18 cellular contexts compared by ENCODE assay signal in genomic region chr20:20037960-20038359, GRCh38. TPM values are rescaled to one million over a fixed set of nuclear protein-coding genes. Genes with fewer than 3 reads are reported as not detected.
DNase-seq lines count a peak whose midpoint lies in the region; ATAC-seq and TF ChIP-seq lines count a peak whose summit lies in the region.
"Had no signal": no experiment of that assay in that cellular context is flagged by ENCODE, and none has a peak within 500 bp of the region (broad histone marks: within the 10 kb centered on the region; RNA-seq: fewer than 3 reads in every experiment).

No MANE protein-coding gene starts in this region.

- H4K5ac ChIP-seq in IMR-90 (ENCODE audit: low read depth, low read length) = no peak overlapping the region

- H2BK20ac ChIP-seq in IMR-90 (ENCODE audit: low read depth, low read length) = 0 out of 2 replicates have a peak overlapping the region, but pooled peaks have one; percentile 60

- no CpG with 5 or more reads among the region's 5 CpGs for WGBS in IMR-90 (ENCODE audit: extremely low coverage in 2 of 2, insufficient read length in 1 of 2), 2 experiments
- 29 to 73% methylated on average over 1 to 5 of the region's 5 CpGs for WGBS in endodermal cell (ENCODE audit: insufficient coverage in 1 of 2, insufficient read length in 1 of 2), 2 experiments

- no peak overlapping the region for H3K14ac ChIP-seq in IMR-90 (replicated peaks; ENCODE audit: low read depth, low read length)

- H3K9me3 ChIP-seq in IMR-90 (ENCODE audit: control insufficient read depth, insufficient read depth, low read length) (no peaks in the 10 kb centered on the region), endodermal cell (ENCODE audit: control insufficient read depth, low read length) (no peaks in the 10 kb centered on the region)
- H3K9me3 ChIP-seq: BLaER1 treated with 17β-estradiol and CSF1 and Interleukin-3, amounts not matched to agents 10 nM and 100 nM; ovary; thoracic aorta had no signal

- TF ChIP-seq CTCF in IMR-90 (conservative IDR thresholded peaks at IDR 0.05; ENCODE audit: low read depth, low read length) (no peak), endodermal cell (conservative IDR thresholded peaks at IDR 0.05) (no peak), mesothelial cell of epicardium (IDR thresholded peaks at IDR 0.05; ENCODE audit: unreplicated experiment) (no peak)

- no peak overlapping the region for H3K9ac ChIP-seq in IMR-90 (ENCODE audit: low read depth, low read length)
- no peak overlapping the region for H3K9ac ChIP-seq in endodermal cell (ENCODE audit: extremely low read depth, low read length, poor library complexity, severe bottlenecking)
- H3K9ac ChIP-seq: BLaER1 treated with 17β-estradiol and CSF1 and Interleukin-3, amounts not matched to agents 10 nM and 100 nM had no signal

- 0 out of 3 replicates have a peak overlapping the region, but pooled peaks have one; percentile 3 for H2BK15ac ChIP-seq in IMR-90 (ENCODE audit: low read depth, low read length)

- no peak overlapping the region for H2AK9ac ChIP-seq in IMR-90 (replicated peaks; ENCODE audit: low read depth, low read length, poor library complexity)

- DNase-seq in AG20443 (ENCODE audit: low spot score) = peak; percentile 35
- DNase-seq in IMR-90 = peak; percentile 79
- no peak for DNase-seq in endodermal cell
- no peak for DNase-seq in mesothelial cell of epicardium (ENCODE audit: low spot score in 2 of 2, unreplicated experiment in 2 of 2)
- DNase-seq in stimulated activated naive CD8-positive, alpha-beta T cell treated with anti-CD3 and anti-CD28 coated beads, Interleukin-15, amount 100 ng/mL, for 72 hours = no peak
- DNase-seq in H7 = no peak
- DNase-seq in NK-92 treated with Interleukin-12 subunit alpha and Interleukin-12 subunit beta, amount 100 ng/mL, for 24 hours (lab: John Stamatoyannopoulos, UW) = no peak
- DNase-seq: activated CD4-positive, CD25-positive, alpha-beta regulatory T cell treated with anti-CD3 and anti-CD28 coated beads, Interleukin-2, amount 50 U/mL, for 72 hours; activated naive CD4-positive, alpha-beta T cell treated with anti-CD3 and anti-CD28 coated beads for 36 hours; DMS79 treated with DMSO at 0.1 percent for 48 hours; midbrain; NCI-H1436; ovary; T-cell had no signal

- H3K79me1 ChIP-seq in IMR-90 (ENCODE audit: low read depth in 1 of 2, low read length in 2 of 2) = peaks cover 16 to 17% of the 10 kb centered on the region in 2 experiments

- in situ Hi-C loops in IMR-90 (cut with MboI; ENCODE audit: low sequenced_read_pairs) = loop anchor here (25.0 kb wide), 1 partner anchor 1501 kb away; no protein-coding TSS in a partner anchor

- H3K27ac ChIP-seq in IMR-90 (ENCODE audit: insufficient read depth, low read length) (peak overlapping the region; percentile 58; the same call in 1 of the 2 replicates), endodermal cell (ENCODE audit: low read depth, low read length) (no peak overlapping the region)
- H3K27ac ChIP-seq: BLaER1 treated with 17β-estradiol and CSF1 and Interleukin-3, amounts not matched to agents 10 nM and 100 nM; epithelial cell of prostate; ovary; thoracic aorta had no signal

- H2BK120ac ChIP-seq in IMR-90 (ENCODE audit: low read depth, low read length) = peak overlapping the region; percentile 49

- no peaks in the 10 kb centered on the region for H3K27me3 ChIP-seq in IMR-90 (ENCODE audit: control insufficient read depth, insufficient read depth, low read length)
- no peaks in the 10 kb centered on the region for H3K27me3 ChIP-seq in endodermal cell (ENCODE audit: control insufficient read depth, insufficient read depth, low read length, poor library complexity, severe bottlenecking)
- no peaks in the 10 kb centered on the region for H3K27me3 ChIP-seq in H7 (ENCODE audit: control insufficient read depth, insufficient read depth, low read length)
- H3K27me3 ChIP-seq: BLaER1 treated with 17β-estradiol and CSF1 and Interleukin-3, amounts not matched to agents 10 nM and 100 nM; ovary had no signal

- H3K36me3 ChIP-seq in IMR-90 (ENCODE audit: control insufficient read depth, insufficient read depth, low read length) (peaks cover 50% of the 10 kb centered on the region), endodermal cell (ENCODE audit: control insufficient read depth, insufficient read depth, low read length) (peaks cover 92% of the 10 kb centered on the region), H7 (replicated peaks; ENCODE audit: control insufficient read depth, insufficient read depth, low read length) (peaks cover 31% of the 10 kb centered on the region)
- H3K36me3 ChIP-seq: ovary had no signal

- no peak overlapping the region for H3K4me3 ChIP-seq in IMR-90 (ENCODE audit: insufficient read depth, low read depth, low read length)
- no peak overlapping the region for H3K4me3 ChIP-seq in endodermal cell (ENCODE audit: low read length)
- H3K4me3 ChIP-seq in H7 (ENCODE audit: insufficient read depth, low read depth, low read length) = no peak overlapping the region
- H3K4me3 ChIP-seq: BLaER1 treated with 17β-estradiol and CSF1 and Interleukin-3, amounts not matched to agents 10 nM and 100 nM; ovary; thoracic aorta had no signal

- TF ChIP-seq POLR2A in IMR-90 (IDR thresholded peaks at IDR 0.05; ENCODE audit: low read depth, low read length) = no peak

- H4K91ac ChIP-seq in IMR-90 (ENCODE audit: insufficient read depth, low read depth, low read length) = peak overlapping the region; percentile 37; the same call in 1 of the 2 replicates

- peak overlapping the region; percentile 72 for H3K27ac Mint-ChIP-seq in endodermal cell
- H3K27ac Mint-ChIP-seq in mesothelial cell of epicardium = peak overlapping the region; percentile 74
- H3K27ac Mint-ChIP-seq in stimulated activated naive CD8-positive, alpha-beta T cell treated with anti-CD3 and anti-CD28 coated beads, Interleukin-15, amount 100 ng/mL, for 72 hours = no peak overlapping the region

- ATAC-seq in IMR-90 (ENCODE audit: low read depth) (peak; percentile 67), HG03469 (IDR thresholded peaks at IDR 0.05; ENCODE audit: unreplicated experiment) (no peak)
- ATAC-seq in stimulated activated naive CD8-positive, alpha-beta T cell treated with anti-CD3 and anti-CD28 coated beads, Interleukin-15, amount 100 ng/mL, for 72 hours = no peak
- ATAC-seq: T-cell had no signal

- POLR2A ChIA-PET in IMR-90 (lab: Charles Lee; ENCODE audit: unreplicated experiment) = interaction anchor here (0.5 to 0.6 kb wide), 2 partner anchors 91 to 413 kb away, joined by 4 to 6 read pairs; no protein-coding TSS in a partner anchor

- H3K18ac ChIP-seq in IMR-90 (ENCODE audit: low read depth, low read length) = peak overlapping the region; percentile 29; the same call in 1 of the 2 replicates

- CTCF ChIA-PET in IMR-90 (lab: Yijun Ruan, JAX) = interaction anchor here (0.5 to 0.6 kb wide), 3 partner anchors 261 to 1361 kb away, joined by 3 to 6 read pairs (median 4); no protein-coding TSS in a partner anchor

- H3K4me1 ChIP-seq in IMR-90 (ENCODE audit: control insufficient read depth, insufficient read depth, low read length) (peaks cover 15% of the 10 kb centered on the region), endodermal cell (ENCODE audit: control insufficient read depth, insufficient read depth, low read length) (no peaks in the 10 kb centered on the region)

- H3K4me1 Mint-ChIP-seq in endodermal cell (peaks cover 5% of the 10 kb centered on the region), mesothelial cell of epicardium (peaks cover 5% of the 10 kb centered on the region)
- H3K4me1 Mint-ChIP-seq in stimulated activated naive CD8-positive, alpha-beta T cell treated with anti-CD3 and anti-CD28 coated beads, Interleukin-15, amount 100 ng/mL, for 72 hours = no peaks in the 10 kb centered on the region

- dilution Hi-C loops in IMR-90 (cut with HindIII; ENCODE audit: low sequenced_read_pairs, unreplicated experiment) = no loop called here

- H4K8ac ChIP-seq in IMR-90 (ENCODE audit: low read depth in 2 of 2, low read length in 2 of 2) = 0 out of 4 replicates have a peak overlapping the region, but pooled peaks of 1 of the 2 experiments have one; percentile 4

- TF ChIP-seq RAD21 in IMR-90 (IDR thresholded peaks at IDR 0.05; ENCODE audit: low read length) = no peak

- no peak overlapping the region for H2AK5ac ChIP-seq in IMR-90 (ENCODE audit: low read depth, low read length)

- H3K9me3 Mint-ChIP-seq in endodermal cell (no peaks in the 10 kb centered on the region), mesothelial cell of epicardium (no peaks in the 10 kb centered on the region)
- H3K9me3 Mint-ChIP-seq in stimulated activated naive CD8-positive, alpha-beta T cell treated with anti-CD3 and anti-CD28 coated beads, Interleukin-15, amount 100 ng/mL, for 72 hours = no peaks in the 10 kb centered on the region
- H3K9me3 Mint-ChIP-seq: activated naive CD4-positive, alpha-beta T cell treated with anti-CD3 and anti-CD28 coated beads for 36 hours; T-cell had no signal

- no peaks in the 10 kb centered on the region; the same call in 1 of the 2 replicates for H4K20me1 ChIP-seq in IMR-90 (ENCODE audit: insufficient read depth, low read length)

- H3K4me2 ChIP-seq in IMR-90 (ENCODE audit: low read depth, low read length) = peak overlapping the region; percentile 23; the same call in 1 of the 2 replicates
- H3K4me2 ChIP-seq: BLaER1 treated with 17β-estradiol and CSF1 and Interleukin-3, amounts not matched to agents 10 nM and 100 nM had no signal

- H3K4me3 Mint-ChIP-seq in endodermal cell = no peak overlapping the region
- H3K4me3 Mint-ChIP-seq in mesothelial cell of epicardium = no peak overlapping the region
- no peak overlapping the region for H3K4me3 Mint-ChIP-seq in stimulated activated naive CD8-positive, alpha-beta T cell treated with anti-CD3 and anti-CD28 coated beads, Interleukin-15, amount 100 ng/mL, for 72 hours
- H3K4me3 Mint-ChIP-seq: activated naive CD4-positive, alpha-beta T cell treated with anti-CD3 and anti-CD28 coated beads for 36 hours; T-cell had no signal

- no TSS peak for BruUV-seq in IMR-90 (replicated peaks; lab: Mats Ljungman, UMichigan)

- no peak overlapping the region for H3K56ac ChIP-seq in IMR-90 (ENCODE audit: extremely low read depth, insufficient read depth, low read length)

- H2BK5ac ChIP-seq in IMR-90 (ENCODE audit: low read depth, low read length, poor library complexity, severe bottlenecking) = peak overlapping the region; percentile 61

- peaks cover 64% of the 10 kb centered on the region for H3K36me3 Mint-ChIP-seq in endodermal cell (ENCODE audit: low read depth)
- H3K36me3 Mint-ChIP-seq in mesothelial cell of epicardium = peaks cover 46% of the 10 kb centered on the region

- no peak overlapping the region for H3K23ac ChIP-seq in IMR-90 (ENCODE audit: low read depth, low read length)

- peak overlapping the region; percentile 24; the same call in 1 of the 2 replicates for H3K4ac ChIP-seq in IMR-90 (ENCODE audit: low read depth, low read length)

- H3K9me1 ChIP-seq in IMR-90 (ENCODE audit: insufficient read depth, low read length) = no peaks in the 10 kb centered on the region

- intact Hi-C loops in IMR-90 (cut with micrococcal nuclease) = no loop called here

- no peak overlapping the region for H2AFZ ChIP-seq in IMR-90 (replicated peaks; ENCODE audit: low read length, poor library complexity)

- H3K27me3 Mint-ChIP-seq in endodermal cell (ENCODE audit: insufficient read depth) (no peaks in the 10 kb centered on the region), mesothelial cell of epicardium (ENCODE audit: low read depth) (no peaks in the 10 kb centered on the region)
- no peaks in the 10 kb centered on the region for H3K27me3 Mint-ChIP-seq in stimulated activated naive CD8-positive, alpha-beta T cell treated with anti-CD3 and anti-CD28 coated beads, Interleukin-15, amount 100 ng/mL, for 72 hours
- H3K27me3 Mint-ChIP-seq: T-cell had no signal

RNA-seq across cellular contexts. Expression of gene CRNKL1, which starts 14.3 kb away (rescaled TPM):
- total RNA-seq in IMR-90 (2012; rRNA removed) (20.1 and 33.9 TPM in 2 replicates), endodermal cell (10 to 100 TPM; 22.2 to 23.4 TPM), mesothelial cell of epicardium (23.9 to 27.8 TPM (median 26.5 TPM) in 3 replicates)
- polyA plus RNA-seq in IMR-90 (2012; rRNA removed) = 6.2 and 7.4 TPM in 2 replicates
- 1.4 and 3.2 TPM in 2 replicates for polyA plus RNA-seq in IMR-90 (2012; cell fraction: cytosol; rRNA removed)
- 0.92 and 6.0 TPM in 2 replicates for polyA plus RNA-seq in IMR-90 (2012; cell fraction: nucleus; rRNA removed; ENCODE audit: low replicate concordance)
- 24.1 TPM for polyA plus RNA-seq in endodermal cell (2013, experiment 1 of 2)
- 21.3 TPM for polyA plus RNA-seq in endodermal cell (2013, experiment 2 of 2)
- 17.1 and 23.0 TPM in 2 replicates for total RNA-seq in H7 (2014; rRNA removed; shearing (Covaris generic))

RNA-seq across cellular contexts. Expression of gene CFAP61, which starts 14.4 kb away (rescaled TPM):
- under 0.01 TPM in 1 of 2 replicates, not detected in the other for total RNA-seq in IMR-90 (2012; rRNA removed)
- polyA plus RNA-seq in IMR-90 (2012; rRNA removed) = 0.07 TPM in 1 of 2 replicates, not detected in the other
- polyA plus RNA-seq in IMR-90 (2012; cell fraction: cytosol; rRNA removed) = not detected in 2 replicates
- not detected in 2 replicates for polyA plus RNA-seq in IMR-90 (2012; cell fraction: nucleus; rRNA removed; ENCODE audit: low replicate concordance)
- total RNA-seq in endodermal cell = under 1 TPM; 0.64 to 0.73 TPM
- 0.85 TPM for polyA plus RNA-seq in endodermal cell (2013, experiment 1 of 2)
- 1.5 TPM for polyA plus RNA-seq in endodermal cell (2013, experiment 2 of 2)
- total RNA-seq in mesothelial cell of epicardium = 0.45 to 0.62 TPM in 2 of 3 replicates, not detected in the other
- total RNA-seq in H7 (2014; rRNA removed; shearing (Covaris generic)) = 0.15 and 0.35 TPM in 2 replicates
- total RNA-seq: activated naive CD4-positive, alpha-beta T cell treated with anti-CD3 and anti-CD28 coated beads for 36 hours; T-cell had no signal

RNA-seq across cellular contexts. Expression of gene NAA20, which starts 20.8 kb away (rescaled TPM):
- total RNA-seq in IMR-90 (2012; rRNA removed) (35.7 and 59.7 TPM in 2 replicates), endodermal cell (10 to 100 TPM; 35.1 to 39.4 TPM), mesothelial cell of epicardium (34.0 to 38.9 TPM (median 36.9 TPM) in 3 replicates)
- polyA plus RNA-seq in IMR-90 (2012; rRNA removed) = 50.9 and 58.8 TPM in 2 replicates
- polyA plus RNA-seq in IMR-90 (2012; cell fraction: cytosol; rRNA removed) = 22.3 and 26.0 TPM in 2 replicates
- 10.2 and 27.2 TPM in 2 replicates for polyA plus RNA-seq in IMR-90 (2012; cell fraction: nucleus; rRNA removed; ENCODE audit: low replicate concordance)
- polyA plus RNA-seq in endodermal cell (2013, experiment 1 of 2) = 37.8 TPM
- 40.2 TPM for polyA plus RNA-seq in endodermal cell (2013, experiment 2 of 2)
- 28.8 and 30.7 TPM in 2 replicates for total RNA-seq in H7 (2014; rRNA removed; shearing (Covaris generic))

Comparison
In these comparisons a context has a peak if more than half of its experiments do, and no peak if none do; other contexts are left out.
1. DNase-seq: peak in AG20443 (single experiment) and IMR-90 (single experiment); none in endodermal cell (single experiment), mesothelial cell of epicardium (0 of 2), stimulated activated naive CD8-positive, alpha-beta T cell treated with anti-CD3 and anti-CD28 coated beads, Interleukin-15, amount 100 ng/mL, for 72 hours (0 of 2), H7 (single experiment) and NK-92 treated with Interleukin-12 subunit alpha and Interleukin-12 subunit beta, amount 100 ng/mL, for 24 hours (single experiment).
2. H3K27ac Mint-ChIP-seq: peak in endodermal cell (single experiment) and mesothelial cell of epicardium (single experiment); none in stimulated activated naive CD8-positive, alpha-beta T cell treated with anti-CD3 and anti-CD28 coated beads, Interleukin-15, amount 100 ng/mL, for 72 hours (0 of 2).